ENCODE assay signal across 24 cellular contexts in the genomic region with DNA sequence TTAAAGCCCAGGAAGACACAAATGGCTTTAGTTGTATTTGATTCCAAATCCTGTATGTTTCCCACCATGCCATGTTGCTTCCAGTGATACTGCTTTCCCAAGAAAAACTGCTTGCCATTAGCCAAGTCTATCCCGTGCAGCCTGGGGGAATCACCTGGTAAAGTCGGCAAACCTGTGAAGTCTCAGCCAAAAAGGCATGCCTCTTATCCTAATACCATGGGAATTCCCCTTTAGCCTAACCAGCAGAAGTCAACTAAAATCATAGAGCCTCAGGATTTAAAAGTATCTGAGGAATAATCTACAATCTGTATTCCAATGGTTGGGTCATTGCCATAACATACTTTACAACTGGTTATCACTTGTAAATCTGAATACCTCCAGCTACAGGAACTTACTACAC.
"Had no signal": no experiment of that assay in that cellular context is flagged by ENCODE, and none has a peak within 500 bp of the region (broad histone marks: within the 10 kb centered on the region; RNA-seq: fewer than 3 reads in every experiment).

No MANE protein-coding gene starts in this region.

- H3K27me3 Mint-ChIP-seq: dendritic cell treated with granulocyte-macrophage colony-stimulating factor and Interleukin-4, amounts not matched to agents 40 ng/mL and 50 ng/mL, for 4 days; effector memory CD8-positive, alpha-beta T cell had no signal

- H3K36me3 ChIP-seq: colonic mucosa, esophagus muscularis mucosa, esophagus squamous epithelium, gastrocnemius medialis, gastroesophageal sphincter, heart left ventricle, heart right ventricle had no signal

- H3K9me3 ChIP-seq: colonic mucosa, esophagus muscularis mucosa, gastrocnemius medialis, gastroesophageal sphincter, heart right ventricle had no signal

- H3K27me3 ChIP-seq: colonic mucosa, dorsolateral prefrontal cortex, esophagus muscularis mucosa, esophagus squamous epithelium, gastrocnemius medialis, gastroesophageal sphincter, heart left ventricle, heart right ventricle had no signal

- H3K4me1 Mint-ChIP-seq: endodermal cell had no signal

- H3K4me1 ChIP-seq: colonic mucosa, esophagus muscularis mucosa, esophagus squamous epithelium, foreskin keratinocyte, gastrocnemius medialis, gastroesophageal sphincter, heart left ventricle, heart right ventricle had no signal

- DNase-seq: colonic mucosa; cortex of kidney; dermis blood vessel endothelial cell; dorsolateral prefrontal cortex; effector CD4-positive, alpha-beta T cell; effector CD8-positive, alpha-beta T cell; effector memory CD4-positive, alpha-beta T cell; effector memory CD8-positive, alpha-beta T cell; endodermal cell; erythroblast; esophagus squamous epithelium; foreskin fibroblast; foreskin melanocyte; gastrocnemius medialis; glutamatergic neuron; head of caudate nucleus; heart left ventricle; heart right ventricle had no signal

- H3K27ac ChIP-seq: colonic mucosa, coronary artery, dorsolateral prefrontal cortex, epithelial cell of prostate, esophagus muscularis mucosa, esophagus squamous epithelium, foreskin keratinocyte, gastrocnemius medialis, gastroesophageal sphincter, heart left ventricle, heart right ventricle had no signal

- H3K27ac Mint-ChIP-seq: dendritic cell treated with granulocyte-macrophage colony-stimulating factor and Interleukin-4, amounts not matched to agents 40 ng/mL and 50 ng/mL, for 4 days; effector memory CD8-positive, alpha-beta T cell; endodermal cell had no signal

- H3K4me3 ChIP-seq: colonic mucosa, coronary artery, dorsolateral prefrontal cortex, esophagus muscularis mucosa, esophagus squamous epithelium, gastrocnemius medialis, gastroesophageal sphincter, heart left ventricle, heart right ventricle had no signal

- H3K4me3 Mint-ChIP-seq: dendritic cell treated with granulocyte-macrophage colony-stimulating factor and Interleukin-4, amounts not matched to agents 40 ng/mL and 50 ng/mL, for 4 days; effector memory CD8-positive, alpha-beta T cell; endodermal cell had no signal
